1 cellular context compared by ENCODE assay signal in genomic region chr1:48530727-48531351, GRCh38.
TF ChIP-seq lines count a peak whose summit lies in the region.

No MANE protein-coding gene starts in this region.

TF ChIP-seq in HepG2, 621 proteins besides CTCF, POLR2A, EP300 and RAD21 (continued from another document and continues in another):
- no peak for TF ChIP-seq ZBTB39 (CRISPR knock-in tag; IDR thresholded peaks at IDR 0.05)
- TF ChIP-seq, protein P1, sequence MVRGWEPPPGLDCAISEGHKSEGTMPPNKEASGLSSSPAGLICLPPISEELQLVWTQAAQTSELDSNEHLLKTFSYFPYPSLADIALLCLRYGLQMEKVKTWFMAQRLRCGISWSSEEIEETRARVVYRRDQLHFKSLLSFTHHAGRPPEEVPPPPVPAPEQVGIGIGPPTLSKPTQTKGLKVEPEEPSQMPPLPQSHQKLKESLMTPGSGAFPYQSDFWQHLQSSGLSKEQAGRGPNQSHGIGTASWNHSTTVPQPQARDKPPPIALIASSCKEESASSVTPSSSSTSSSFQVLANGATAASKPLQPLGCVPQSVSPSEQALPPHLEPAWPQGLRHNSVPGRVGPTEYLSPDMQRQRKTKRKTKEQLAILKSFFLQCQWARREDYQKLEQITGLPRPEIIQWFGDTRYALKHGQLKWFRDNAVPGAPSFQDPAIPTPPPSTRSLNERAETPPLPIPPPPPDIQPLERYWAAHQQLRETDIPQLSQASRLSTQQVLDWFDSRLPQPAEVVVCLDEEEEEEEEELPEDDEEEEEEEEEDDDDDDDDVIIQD (CRISPR knock-in tag; IDR thresholded peaks at IDR 0.05; ENCODE audit: low read depth), result 0 out of 2 replicates have a peak, but pooled peaks have one; percentile 59
- TF ChIP-seq HMGA1 (CRISPR knock-in tag; conservative IDR thresholded peaks at IDR 0.05), result no peak
- no peak for TF ChIP-seq TAF15 (IDR thresholded peaks at IDR 0.05; ENCODE audit: low read depth, low read length, poor library complexity, severe bottlenecking)
- no peak for TF ChIP-seq NFE2L2 (IDR thresholded peaks at IDR 0.05; ENCODE audit: low read length)
- no peak for TF ChIP-seq NR1H2 (CRISPR knock-in tag; IDR thresholded peaks at IDR 0.05; ENCODE audit: borderline replicate concordance, low read depth)
- peak; percentile 43; the same call in 1 of the 2 replicates for TF ChIP-seq RFXAP (CRISPR knock-in tag; IDR thresholded peaks at IDR 0.05; ENCODE audit: borderline replicate concordance)
- no peak for TF ChIP-seq SNAI1 (CRISPR knock-in tag; IDR thresholded peaks at IDR 0.05; ENCODE audit: borderline replicate concordance)
- TF ChIP-seq NCOA1 (CRISPR knock-in tag; IDR thresholded peaks at IDR 0.05), result no peak
- TF ChIP-seq ZNF550 (CRISPR knock-in tag; IDR thresholded peaks at IDR 0.05; ENCODE audit: borderline replicate concordance), result no peak
- TF ChIP-seq, protein P2, sequence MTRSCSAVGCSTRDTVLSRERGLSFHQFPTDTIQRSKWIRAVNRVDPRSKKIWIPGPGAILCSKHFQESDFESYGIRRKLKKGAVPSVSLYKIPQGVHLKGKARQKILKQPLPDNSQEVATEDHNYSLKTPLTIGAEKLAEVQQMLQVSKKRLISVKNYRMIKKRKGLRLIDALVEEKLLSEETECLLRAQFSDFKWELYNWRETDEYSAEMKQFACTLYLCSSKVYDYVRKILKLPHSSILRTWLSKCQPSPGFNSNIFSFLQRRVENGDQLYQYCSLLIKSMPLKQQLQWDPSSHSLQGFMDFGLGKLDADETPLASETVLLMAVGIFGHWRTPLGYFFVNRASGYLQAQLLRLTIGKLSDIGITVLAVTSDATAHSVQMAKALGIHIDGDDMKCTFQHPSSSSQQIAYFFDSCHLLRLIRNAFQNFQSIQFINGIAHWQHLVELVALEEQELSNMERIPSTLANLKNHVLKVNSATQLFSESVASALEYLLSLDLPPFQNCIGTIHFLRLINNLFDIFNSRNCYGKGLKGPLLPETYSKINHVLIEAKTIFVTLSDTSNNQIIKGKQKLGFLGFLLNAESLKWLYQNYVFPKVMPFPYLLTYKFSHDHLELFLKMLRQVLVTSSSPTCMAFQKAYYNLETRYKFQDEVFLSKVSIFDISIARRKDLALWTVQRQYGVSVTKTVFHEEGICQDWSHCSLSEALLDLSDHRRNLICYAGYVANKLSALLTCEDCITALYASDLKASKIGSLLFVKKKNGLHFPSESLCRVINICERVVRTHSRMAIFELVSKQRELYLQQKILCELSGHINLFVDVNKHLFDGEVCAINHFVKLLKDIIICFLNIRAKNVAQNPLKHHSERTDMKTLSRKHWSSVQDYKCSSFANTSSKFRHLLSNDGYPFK (CRISPR knock-in tag; IDR thresholded peaks at IDR 0.05; ENCODE audit: borderline replicate concordance), result 0 out of 2 replicates have a peak, but pooled peaks have one; percentile 24
- TF ChIP-seq PLRG1 (conservative IDR thresholded peaks at IDR 0.05), result no peak
- TF ChIP-seq ZNF263 (CRISPR knock-in tag; IDR thresholded peaks at IDR 0.05), result no peak
- TF ChIP-seq ZZZ3 (CRISPR knock-in tag; IDR thresholded peaks at IDR 0.05; ENCODE audit: borderline replicate concordance), result no peak
- TF ChIP-seq GPBP1L1 (CRISPR knock-in tag; IDR thresholded peaks at IDR 0.05), result no peak
- TF ChIP-seq, protein P3, sequence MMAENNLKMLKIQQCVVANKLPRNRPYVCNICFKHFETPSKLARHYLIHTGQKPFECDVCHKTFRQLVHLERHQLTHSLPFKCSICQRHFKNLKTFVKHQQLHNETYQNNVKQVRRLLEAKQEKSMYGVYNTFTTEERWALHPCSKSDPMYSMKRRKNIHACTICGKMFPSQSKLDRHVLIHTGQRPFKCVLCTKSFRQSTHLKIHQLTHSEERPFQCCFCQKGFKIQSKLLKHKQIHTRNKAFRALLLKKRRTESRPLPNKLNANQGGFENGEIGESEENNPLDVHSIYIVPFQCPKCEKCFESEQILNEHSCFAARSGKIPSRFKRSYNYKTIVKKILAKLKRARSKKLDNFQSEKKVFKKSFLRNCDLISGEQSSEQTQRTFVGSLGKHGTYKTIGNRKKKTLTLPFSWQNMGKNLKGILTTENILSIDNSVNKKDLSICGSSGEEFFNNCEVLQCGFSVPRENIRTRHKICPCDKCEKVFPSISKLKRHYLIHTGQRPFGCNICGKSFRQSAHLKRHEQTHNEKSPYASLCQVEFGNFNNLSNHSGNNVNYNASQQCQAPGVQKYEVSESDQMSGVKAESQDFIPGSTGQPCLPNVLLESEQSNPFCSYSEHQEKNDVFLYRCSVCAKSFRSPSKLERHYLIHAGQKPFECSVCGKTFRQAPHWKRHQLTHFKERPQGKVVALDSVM (CRISPR knock-in tag; IDR thresholded peaks at IDR 0.05), result no peak
- TF ChIP-seq TEAD3 (CRISPR knock-in tag; optimal IDR thresholded peaks at IDR 0.05; ENCODE audit: borderline replicate concordance), result peak; percentile 13
- peak; percentile 46 for TF ChIP-seq SAP130 (CRISPR knock-in tag; IDR thresholded peaks at IDR 0.05; ENCODE audit: low read depth)
- no peak for TF ChIP-seq TBX3 (IDR thresholded peaks at IDR 0.05; ENCODE audit: borderline replicate concordance)
- TF ChIP-seq ZNF530 (CRISPR knock-in tag; IDR thresholded peaks at IDR 0.05; ENCODE audit: low read depth), result no peak
- no peak for TF ChIP-seq ZNF513 (CRISPR knock-in tag; conservative IDR thresholded peaks at IDR 0.05)
- TF ChIP-seq, protein P4, sequence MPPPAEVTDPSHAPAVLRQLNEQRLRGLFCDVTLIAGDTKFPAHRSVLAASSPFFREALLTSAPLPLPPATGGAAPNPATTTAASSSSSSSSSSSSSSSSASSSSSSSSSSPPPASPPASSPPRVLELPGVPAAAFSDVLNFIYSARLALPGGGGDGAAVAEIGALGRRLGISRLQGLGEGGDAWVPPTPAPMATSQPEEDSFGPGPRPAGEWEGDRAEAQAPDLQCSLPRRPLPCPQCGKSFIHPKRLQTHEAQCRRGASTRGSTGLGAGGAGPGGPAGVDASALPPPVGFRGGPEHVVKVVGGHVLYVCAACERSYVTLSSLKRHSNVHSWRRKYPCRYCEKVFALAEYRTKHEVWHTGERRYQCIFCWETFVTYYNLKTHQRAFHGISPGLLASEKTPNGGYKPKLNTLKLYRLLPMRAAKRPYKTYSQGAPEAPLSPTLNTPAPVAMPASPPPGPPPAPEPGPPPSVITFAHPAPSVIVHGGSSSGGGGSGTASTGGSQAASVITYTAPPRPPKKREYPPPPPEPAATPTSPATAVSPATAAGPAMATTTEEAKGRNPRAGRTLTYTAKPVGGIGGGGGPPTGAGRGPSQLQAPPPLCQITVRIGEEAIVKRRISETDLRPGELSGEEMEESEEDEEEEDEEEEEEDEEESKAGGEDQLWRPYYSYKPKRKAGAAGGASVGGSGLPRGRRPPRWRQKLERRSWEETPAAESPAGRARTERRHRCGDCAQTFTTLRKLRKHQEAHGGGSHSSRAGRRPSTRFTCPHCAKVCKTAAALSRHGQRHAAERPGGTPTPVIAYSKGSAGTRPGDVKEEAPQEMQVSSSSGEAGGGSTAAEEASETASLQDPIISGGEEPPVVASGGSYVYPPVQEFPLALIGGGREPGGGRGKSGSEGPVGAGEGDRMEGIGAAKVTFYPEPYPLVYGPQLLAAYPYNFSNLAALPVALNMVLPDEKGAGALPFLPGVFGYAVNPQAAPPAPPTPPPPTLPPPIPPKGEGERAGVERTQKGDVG (CRISPR knock-in tag; IDR thresholded peaks at IDR 0.05; ENCODE audit: borderline replicate concordance), result peak; percentile 47; the same call in 1 of the 2 replicates
- no peak for TF ChIP-seq ZBTB2 (CRISPR knock-in tag; IDR thresholded peaks at IDR 0.05; ENCODE audit: low read depth)
- TF ChIP-seq AHR (CRISPR knock-in tag; IDR thresholded peaks at IDR 0.05), result 0 out of 2 replicates have a peak, but pooled peaks have one; percentile 38
- no peak for TF ChIP-seq MTA1 (CRISPR knock-in tag; IDR thresholded peaks at IDR 0.05; ENCODE audit: borderline replicate concordance)
- TF ChIP-seq PRPF4 (IDR thresholded peaks at IDR 0.05; ENCODE audit: low read depth, low read length, poor library complexity, severe bottlenecking), result no peak
- no peak for TF ChIP-seq GTF2F1 (IDR thresholded peaks at IDR 0.05; ENCODE audit: low read length)
- no peak for TF ChIP-seq MIER3 (CRISPR knock-in tag; IDR thresholded peaks at IDR 0.05; ENCODE audit: borderline replicate concordance)
- TF ChIP-seq, protein P5, sequence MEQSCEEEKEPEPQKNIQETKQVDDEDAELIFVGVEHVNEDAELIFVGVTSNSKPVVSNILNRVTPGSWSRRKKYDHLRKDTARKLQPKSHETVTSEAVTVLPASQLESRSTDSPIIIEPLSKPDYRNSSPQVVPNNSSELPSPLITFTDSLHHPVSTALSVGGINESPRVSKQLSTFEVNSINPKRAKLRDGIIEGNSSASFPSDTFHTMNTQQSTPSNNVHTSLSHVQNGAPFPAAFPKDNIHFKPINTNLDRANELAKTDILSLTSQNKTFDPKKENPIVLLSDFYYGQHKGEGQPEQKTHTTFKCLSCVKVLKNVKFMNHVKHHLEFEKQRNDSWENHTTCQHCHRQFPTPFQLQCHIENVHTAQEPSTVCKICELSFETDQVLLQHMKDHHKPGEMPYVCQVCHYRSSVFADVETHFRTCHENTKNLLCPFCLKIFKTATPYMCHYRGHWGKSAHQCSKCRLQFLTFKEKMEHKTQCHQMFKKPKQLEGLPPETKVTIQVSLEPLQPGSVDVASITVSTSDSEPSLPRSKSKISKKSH (CRISPR knock-in tag; IDR thresholded peaks at IDR 0.05; ENCODE audit: borderline replicate concordance), result no peak
- peak; percentile 61; the same call in 1 of the 2 replicates for TF ChIP-seq ZNF691 (CRISPR knock-in tag; IDR thresholded peaks at IDR 0.05; ENCODE audit: borderline replicate concordance, low read depth)
